In the genomic region with DNA sequence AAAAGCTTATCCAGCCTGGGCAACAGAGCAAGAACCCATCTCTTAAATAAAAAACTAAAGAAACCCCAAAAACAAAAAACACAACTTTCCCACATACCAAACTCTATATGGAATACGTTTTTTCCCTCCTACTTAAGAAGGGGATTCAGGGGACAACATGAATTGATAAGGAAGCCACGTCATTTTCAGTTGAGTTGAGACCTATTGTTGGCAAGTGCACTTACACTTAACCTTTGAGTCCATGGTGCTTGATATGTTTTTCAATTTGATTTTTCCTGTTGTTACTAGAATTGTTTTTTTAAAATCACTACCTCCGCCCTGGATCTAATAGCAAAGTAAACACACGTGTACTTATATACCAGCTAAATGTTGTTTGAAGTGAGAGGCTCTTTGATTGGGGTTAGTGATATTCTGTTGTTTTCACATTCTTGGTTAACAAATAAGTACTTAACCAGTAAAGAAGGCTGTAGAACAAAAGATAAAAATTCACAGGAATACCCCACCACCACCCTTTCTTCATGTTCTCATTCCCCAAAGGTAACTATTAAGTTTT, we compare ENCODE assay signal across 1 cellular context.
TF ChIP-seq lines count a peak whose summit lies in the region.

No MANE protein-coding gene starts in this region.

TF ChIP-seq in HepG2, 621 proteins besides CTCF, POLR2A, EP300 and RAD21 (continues in another document):
- TF ChIP-seq, protein P1, sequence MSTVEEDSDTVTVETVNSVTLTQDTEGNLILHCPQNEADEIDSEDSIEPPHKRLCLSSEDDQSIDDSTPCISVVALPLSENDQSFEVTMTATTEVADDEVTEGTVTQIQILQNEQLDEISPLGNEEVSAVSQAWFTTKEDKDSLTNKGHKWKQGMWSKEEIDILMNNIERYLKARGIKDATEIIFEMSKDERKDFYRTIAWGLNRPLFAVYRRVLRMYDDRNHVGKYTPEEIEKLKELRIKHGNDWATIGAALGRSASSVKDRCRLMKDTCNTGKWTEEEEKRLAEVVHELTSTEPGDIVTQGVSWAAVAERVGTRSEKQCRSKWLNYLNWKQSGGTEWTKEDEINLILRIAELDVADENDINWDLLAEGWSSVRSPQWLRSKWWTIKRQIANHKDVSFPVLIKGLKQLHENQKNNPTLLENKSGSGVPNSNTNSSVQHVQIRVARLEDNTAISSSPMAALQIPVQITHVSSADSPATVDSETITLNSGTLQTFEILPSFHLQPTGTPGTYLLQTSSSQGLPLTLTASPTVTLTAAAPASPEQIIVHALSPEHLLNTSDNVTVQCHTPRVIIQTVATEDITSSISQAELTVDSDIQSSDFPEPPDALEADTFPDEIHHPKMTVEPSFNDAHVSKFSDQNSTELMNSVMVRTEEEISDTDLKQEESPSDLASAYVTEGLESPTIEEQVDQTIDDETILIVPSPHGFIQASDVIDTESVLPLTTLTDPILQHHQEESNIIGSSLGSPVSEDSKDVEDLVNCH (CRISPR knock-in tag; IDR thresholded peaks at IDR 0.05), result no peak
- no peak for TF ChIP-seq ZNF672 (CRISPR knock-in tag; IDR thresholded peaks at IDR 0.05)
- TF ChIP-seq SOX6 (IDR thresholded peaks at IDR 0.05), result no peak
- 0 out of 2 replicates have a peak, but pooled peaks have one; percentile 6 for TF ChIP-seq SOX6 (CRISPR knock-in tag; IDR thresholded peaks at IDR 0.05)
- no peak for TF ChIP-seq ZC3H13 (CRISPR knock-in tag; IDR thresholded peaks at IDR 0.05)
- no peak for TF ChIP-seq ZSCAN22 (CRISPR knock-in tag; IDR thresholded peaks at IDR 0.05)
- no peak for TF ChIP-seq SNRNP70 (IDR thresholded peaks at IDR 0.05; ENCODE audit: low read depth, low read length)
- TF ChIP-seq POLR2G (IDR thresholded peaks at IDR 0.05; ENCODE audit: low read depth, low read length), result no peak
- TF ChIP-seq NFYC (CRISPR knock-in tag; IDR thresholded peaks at IDR 0.05), result no peak
- TF ChIP-seq ZKSCAN5 (CRISPR knock-in tag; IDR thresholded peaks at IDR 0.05), result no peak
- TF ChIP-seq PAWR (CRISPR knock-in tag; IDR thresholded peaks at IDR 0.05; ENCODE audit: borderline replicate concordance), result no peak
- no peak for TF ChIP-seq SOX13 (IDR thresholded peaks at IDR 0.05)
- peak in 1 of 2 experiments; percentile 58; a peak in 2 of 4 replicates for TF ChIP-seq SOX13 (CRISPR knock-in tag; conservative IDR thresholded peaks at IDR 0.05 in 1 of 2, IDR thresholded peaks at IDR 0.05 in 1 of 2)
- TF ChIP-seq TCF7 (IDR thresholded peaks at IDR 0.05; ENCODE audit: low read depth), result no peak
- no peak for TF ChIP-seq SNAI1 (CRISPR knock-in tag; IDR thresholded peaks at IDR 0.05; ENCODE audit: borderline replicate concordance)
- TF ChIP-seq MAFF (IDR thresholded peaks at IDR 0.05; ENCODE audit: low read depth, low read length), result no peak
- TF ChIP-seq ZFP36L1 (CRISPR knock-in tag; IDR thresholded peaks at IDR 0.05), result no peak
- no peak for TF ChIP-seq ZNF879 (CRISPR knock-in tag; IDR thresholded peaks at IDR 0.05)
- no peak for TF ChIP-seq TBX3 (IDR thresholded peaks at IDR 0.05; ENCODE audit: borderline replicate concordance)
- TF ChIP-seq ZNF557 (CRISPR knock-in tag; IDR thresholded peaks at IDR 0.05), result no peak
- TF ChIP-seq, protein P2, sequence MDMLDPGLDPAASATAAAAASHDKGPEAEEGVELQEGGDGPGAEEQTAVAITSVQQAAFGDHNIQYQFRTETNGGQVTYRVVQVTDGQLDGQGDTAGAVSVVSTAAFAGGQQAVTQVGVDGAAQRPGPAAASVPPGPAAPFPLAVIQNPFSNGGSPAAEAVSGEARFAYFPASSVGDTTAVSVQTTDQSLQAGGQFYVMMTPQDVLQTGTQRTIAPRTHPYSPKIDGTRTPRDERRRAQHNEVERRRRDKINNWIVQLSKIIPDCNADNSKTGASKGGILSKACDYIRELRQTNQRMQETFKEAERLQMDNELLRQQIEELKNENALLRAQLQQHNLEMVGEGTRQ (IDR thresholded peaks at IDR 0.05; ENCODE audit: low read depth, low read length), result no peak
- TF ChIP-seq, protein P2 (CRISPR knock-in tag; IDR thresholded peaks at IDR 0.05; ENCODE audit: borderline replicate concordance), result no peak
- no peak for TF ChIP-seq ZNF75D (CRISPR knock-in tag; IDR thresholded peaks at IDR 0.05; ENCODE audit: borderline replicate concordance)
- TF ChIP-seq ARNT (IDR thresholded peaks at IDR 0.05), result no peak
- no peak for TF ChIP-seq PITX1 (CRISPR knock-in tag; IDR thresholded peaks at IDR 0.05)
- TF ChIP-seq RBFOX2 (IDR thresholded peaks at IDR 0.05; ENCODE audit: low read depth, low read length), result peak; percentile 26; the same call in 1 of the 2 replicates
- TF ChIP-seq PHB2 (IDR thresholded peaks at IDR 0.05; ENCODE audit: partially characterized antibody), result no peak
- TF ChIP-seq, protein P3, sequence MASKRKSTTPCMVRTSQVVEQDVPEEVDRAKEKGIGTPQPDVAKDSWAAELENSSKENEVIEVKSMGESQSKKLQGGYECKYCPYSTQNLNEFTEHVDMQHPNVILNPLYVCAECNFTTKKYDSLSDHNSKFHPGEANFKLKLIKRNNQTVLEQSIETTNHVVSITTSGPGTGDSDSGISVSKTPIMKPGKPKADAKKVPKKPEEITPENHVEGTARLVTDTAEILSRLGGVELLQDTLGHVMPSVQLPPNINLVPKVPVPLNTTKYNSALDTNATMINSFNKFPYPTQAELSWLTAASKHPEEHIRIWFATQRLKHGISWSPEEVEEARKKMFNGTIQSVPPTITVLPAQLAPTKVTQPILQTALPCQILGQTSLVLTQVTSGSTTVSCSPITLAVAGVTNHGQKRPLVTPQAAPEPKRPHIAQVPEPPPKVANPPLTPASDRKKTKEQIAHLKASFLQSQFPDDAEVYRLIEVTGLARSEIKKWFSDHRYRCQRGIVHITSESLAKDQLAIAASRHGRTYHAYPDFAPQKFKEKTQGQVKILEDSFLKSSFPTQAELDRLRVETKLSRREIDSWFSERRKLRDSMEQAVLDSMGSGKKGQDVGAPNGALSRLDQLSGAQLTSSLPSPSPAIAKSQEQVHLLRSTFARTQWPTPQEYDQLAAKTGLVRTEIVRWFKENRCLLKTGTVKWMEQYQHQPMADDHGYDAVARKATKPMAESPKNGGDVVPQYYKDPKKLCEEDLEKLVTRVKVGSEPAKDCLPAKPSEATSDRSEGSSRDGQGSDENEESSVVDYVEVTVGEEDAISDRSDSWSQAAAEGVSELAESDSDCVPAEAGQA (IDR thresholded peaks at IDR 0.05; ENCODE audit: low read depth), result no peak
- TF ChIP-seq, protein P3 (CRISPR knock-in tag; IDR thresholded peaks at IDR 0.05; ENCODE audit: borderline replicate concordance), result no peak
- TF ChIP-seq THAP11 (CRISPR knock-in tag; IDR thresholded peaks at IDR 0.05), result peak; percentile 0; the same call in 1 of the 2 replicates
- no peak for TF ChIP-seq REL (CRISPR knock-in tag; conservative IDR thresholded peaks at IDR 0.05)
- TF ChIP-seq SIX1 (CRISPR knock-in tag; IDR thresholded peaks at IDR 0.05; ENCODE audit: borderline replicate concordance), result peak; percentile 45; the same call in 1 of the 2 replicates
- no peak for TF ChIP-seq HNRNPL (IDR thresholded peaks at IDR 0.05; ENCODE audit: low read depth, low read length)
- no peak for TF ChIP-seq NFRKB (IDR thresholded peaks at IDR 0.05)
- TF ChIP-seq, protein P4, sequence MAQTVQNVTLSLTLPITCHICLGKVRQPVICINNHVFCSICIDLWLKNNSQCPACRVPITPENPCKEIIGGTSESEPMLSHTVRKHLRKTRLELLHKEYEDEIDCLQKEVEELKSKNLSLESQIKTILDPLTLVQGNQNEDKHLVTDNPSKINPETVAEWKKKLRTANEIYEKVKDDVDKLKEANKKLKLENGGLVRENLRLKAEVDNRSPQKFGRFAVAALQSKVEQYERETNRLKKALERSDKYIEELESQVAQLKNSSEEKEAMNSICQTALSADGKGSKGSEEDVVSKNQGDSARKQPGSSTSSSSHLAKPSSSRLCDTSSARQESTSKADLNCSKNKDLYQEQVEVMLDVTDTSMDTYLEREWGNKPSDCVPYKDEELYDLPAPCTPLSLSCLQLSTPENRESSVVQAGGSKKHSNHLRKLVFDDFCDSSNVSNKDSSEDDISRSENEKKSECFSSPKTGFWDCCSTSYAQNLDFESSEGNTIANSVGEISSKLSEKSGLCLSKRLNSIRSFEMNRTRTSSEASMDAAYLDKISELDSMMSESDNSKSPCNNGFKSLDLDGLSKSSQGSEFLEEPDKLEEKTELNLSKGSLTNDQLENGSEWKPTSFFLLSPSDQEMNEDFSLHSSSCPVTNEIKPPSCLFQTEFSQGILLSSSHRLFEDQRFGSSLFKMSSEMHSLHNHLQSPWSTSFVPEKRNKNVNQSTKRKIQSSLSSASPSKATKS (CRISPR knock-in tag; IDR thresholded peaks at IDR 0.05), result no peak
- TF ChIP-seq PTBP1 (IDR thresholded peaks at IDR 0.05; ENCODE audit: low read depth, low read length, poor library complexity, severe bottlenecking), result no peak
- TF ChIP-seq, protein P5, sequence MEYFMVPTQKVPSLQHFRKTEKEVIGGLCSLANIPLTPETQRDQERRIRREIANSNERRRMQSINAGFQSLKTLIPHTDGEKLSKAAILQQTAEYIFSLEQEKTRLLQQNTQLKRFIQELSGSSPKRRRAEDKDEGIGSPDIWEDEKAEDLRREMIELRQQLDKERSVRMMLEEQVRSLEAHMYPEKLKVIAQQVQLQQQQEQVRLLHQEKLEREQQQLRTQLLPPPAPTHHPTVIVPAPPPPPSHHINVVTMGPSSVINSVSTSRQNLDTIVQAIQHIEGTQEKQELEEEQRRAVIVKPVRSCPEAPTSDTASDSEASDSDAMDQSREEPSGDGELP (IDR thresholded peaks at IDR 0.05; ENCODE audit: borderline replicate concordance, low read depth), result no peak
- TF ChIP-seq IRF2 (CRISPR knock-in tag; IDR thresholded peaks at IDR 0.05), result no peak
- TF ChIP-seq, protein P6, sequence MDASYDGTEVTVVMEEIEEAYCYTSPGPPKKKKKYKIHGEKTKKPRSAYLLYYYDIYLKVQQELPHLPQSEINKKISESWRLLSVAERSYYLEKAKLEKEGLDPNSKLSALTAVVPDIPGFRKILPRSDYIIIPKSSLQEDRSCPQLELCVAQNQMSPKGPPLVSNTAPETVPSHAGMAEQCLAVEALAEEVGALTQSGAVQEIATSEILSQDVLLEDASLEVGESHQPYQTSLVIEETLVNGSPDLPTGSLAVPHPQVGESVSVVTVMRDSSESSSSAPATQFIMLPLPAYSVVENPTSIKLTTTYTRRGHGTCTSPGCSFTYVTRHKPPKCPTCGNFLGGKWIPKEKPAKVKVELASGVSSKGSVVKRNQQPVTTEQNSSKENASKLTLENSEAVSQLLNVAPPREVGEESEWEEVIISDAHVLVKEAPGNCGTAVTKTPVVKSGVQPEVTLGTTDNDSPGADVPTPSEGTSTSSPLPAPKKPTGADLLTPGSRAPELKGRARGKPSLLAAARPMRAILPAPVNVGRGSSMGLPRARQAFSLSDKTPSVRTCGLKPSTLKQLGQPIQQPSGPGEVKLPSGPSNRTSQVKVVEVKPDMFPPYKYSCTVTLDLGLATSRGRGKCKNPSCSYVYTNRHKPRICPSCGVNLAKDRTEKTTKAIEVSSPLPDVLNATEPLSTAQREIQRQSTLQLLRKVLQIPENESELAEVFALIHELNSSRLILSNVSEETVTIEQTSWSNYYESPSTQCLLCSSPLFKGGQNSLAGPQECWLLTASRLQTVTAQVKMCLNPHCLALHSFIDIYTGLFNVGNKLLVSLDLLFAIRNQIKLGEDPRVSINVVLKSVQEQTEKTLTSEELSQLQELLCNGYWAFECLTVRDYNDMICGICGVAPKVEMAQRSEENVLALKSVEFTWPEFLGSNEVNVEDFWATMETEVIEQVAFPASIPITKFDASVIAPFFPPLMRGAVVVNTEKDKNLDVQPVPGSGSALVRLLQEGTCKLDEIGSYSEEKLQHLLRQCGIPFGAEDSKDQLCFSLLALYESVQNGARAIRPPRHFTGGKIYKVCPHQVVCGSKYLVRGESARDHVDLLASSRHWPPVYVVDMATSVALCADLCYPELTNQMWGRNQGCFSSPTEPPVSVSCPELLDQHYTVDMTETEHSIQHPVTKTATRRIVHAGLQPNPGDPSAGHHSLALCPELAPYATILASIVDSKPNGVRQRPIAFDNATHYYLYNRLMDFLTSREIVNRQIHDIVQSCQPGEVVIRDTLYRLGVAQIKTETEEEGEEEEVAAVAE (CRISPR knock-in tag; IDR thresholded peaks at IDR 0.05; ENCODE audit: borderline replicate concordance), result no peak
- 0 out of 2 replicates have a peak, but pooled peaks have one; percentile 15 for TF ChIP-seq FOXA3 (CRISPR knock-in tag; IDR thresholded peaks at IDR 0.05)
- TF ChIP-seq DMAP1 (CRISPR knock-in tag; IDR thresholded peaks at IDR 0.05), result no peak
- no peak for TF ChIP-seq ZNF737 (CRISPR knock-in tag; IDR thresholded peaks at IDR 0.05; ENCODE audit: borderline replicate concordance)
- TF ChIP-seq AHR (CRISPR knock-in tag; IDR thresholded peaks at IDR 0.05), result no peak
- TF ChIP-seq KDM1A (CRISPR knock-in tag; IDR thresholded peaks at IDR 0.05), result no peak
- TF ChIP-seq SIN3B (IDR thresholded peaks at IDR 0.05; ENCODE audit: low read length), result no peak
- no peak for TF ChIP-seq FOXP1 (IDR thresholded peaks at IDR 0.05)
- peak; percentile 57; the same call in 1 of the 2 replicates for TF ChIP-seq FOXP1 (CRISPR knock-in tag; IDR thresholded peaks at IDR 0.05)
- no peak for TF ChIP-seq HOXA9 (CRISPR knock-in tag; IDR thresholded peaks at IDR 0.05; ENCODE audit: borderline replicate concordance)
- TF ChIP-seq ZNF776 (CRISPR knock-in tag; IDR thresholded peaks at IDR 0.05), result no peak
- TF ChIP-seq PCBP1 (IDR thresholded peaks at IDR 0.05; ENCODE audit: borderline replicate concordance, low read depth, low read length), result no peak
- no peak for TF ChIP-seq ZNF550 (CRISPR knock-in tag; IDR thresholded peaks at IDR 0.05; ENCODE audit: borderline replicate concordance)
- TF ChIP-seq ATF1 (CRISPR knock-in tag; IDR thresholded peaks at IDR 0.05), result no peak
- TF ChIP-seq STAT5B (CRISPR knock-in tag; IDR thresholded peaks at IDR 0.05), result no peak
- TF ChIP-seq THYN1 (CRISPR knock-in tag; IDR thresholded peaks at IDR 0.05; ENCODE audit: borderline replicate concordance, low read depth), result 0 out of 2 replicates have a peak, but pooled peaks have one; percentile 34
